ENCODE assay signal across 12 cellular contexts in the genomic region with DNA sequence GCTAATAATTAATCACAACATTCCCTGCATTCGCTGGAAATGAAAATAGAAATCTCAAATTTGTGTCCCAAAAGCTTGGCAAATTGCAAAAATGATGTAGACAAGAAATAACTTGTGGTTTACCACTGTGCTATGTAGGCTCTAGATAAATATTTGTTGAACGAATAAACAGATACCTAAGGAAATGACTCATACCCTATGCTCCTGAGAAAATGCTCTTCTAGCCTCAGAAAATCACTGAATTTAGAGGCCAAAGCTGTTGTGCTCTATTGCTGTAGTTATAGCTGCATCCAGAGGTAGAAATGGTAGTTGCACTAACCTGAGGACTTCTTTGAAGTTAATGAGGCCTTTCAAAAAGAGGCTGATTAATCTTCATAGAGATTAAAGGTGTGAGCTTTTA.
DNase-seq lines count a peak whose midpoint lies in the region; ATAC-seq and TF ChIP-seq lines count a peak whose summit lies in the region.
"Had no signal": no experiment of that assay in that cellular context is flagged by ENCODE, and none has a peak within 500 bp of the region (broad histone marks: within the 10 kb centered on the region; RNA-seq: fewer than 3 reads in every experiment).

No MANE protein-coding gene starts in this region.

- no peaks in the 10 kb centered on the region for H3K4me1 ChIP-seq in spleen
- H3K4me1 ChIP-seq: heart left ventricle had no signal

- H3K4me1 Mint-ChIP-seq in HFFc6 (ENCODE audit: low read depth): peaks cover 17% of the 10 kb centered on the region

- H3K27ac Mint-ChIP-seq in HFFc6: peak overlapping the region; percentile 49; the same call in 1 of the 2 replicates
- H3K27ac Mint-ChIP-seq: CD8-positive, alpha-beta T cell had no signal

- TF ChIP-seq CTCF in HFFc6 (IDR thresholded peaks at IDR 0.05) (peak; percentile 52; the same call in 1 of the 2 replicates), foreskin fibroblast (IDR thresholded peaks at IDR 0.05; ENCODE audit: low read depth, low read length) (peak; percentile 51), spleen (IDR thresholded peaks at IDR 0.05 in 8 of 11, conservative IDR thresholded peaks at IDR 0.05 in 3 of 11) (no peak)

- peak overlapping the region; percentile 46; the same call in 1 of the 2 replicates for H3K4me3 Mint-ChIP-seq in HFFc6
- H3K4me3 Mint-ChIP-seq: CD8-positive, alpha-beta T cell had no signal

- H3K36me3 Mint-ChIP-seq in HFFc6 (ENCODE audit: low read depth): no peaks in the 10 kb centered on the region
- H3K36me3 Mint-ChIP-seq: CD8-positive, alpha-beta T cell had no signal

- no peak for ATAC-seq in GM21423 (IDR thresholded peaks at IDR 0.05; ENCODE audit: unreplicated experiment)
- ATAC-seq: CD8-positive, alpha-beta T cell; heart left ventricle had no signal

- H3K36me3 ChIP-seq in spleen: no peaks in the 10 kb centered on the region
- H3K36me3 ChIP-seq: heart left ventricle had no signal

- TF ChIP-seq POLR2A in spleen (IDR thresholded peaks at IDR 0.05): no peak

- no peak overlapping the region for H3K27ac ChIP-seq in spleen

- intact Hi-C loops in spleen (cut with DNase I; ENCODE audit: low total_unique reads): no loop called here

- no peaks in the 10 kb centered on the region for H3K9me3 ChIP-seq in spleen
- H3K9me3 ChIP-seq: heart left ventricle had no signal

- in situ Hi-C loops in ACHN (cut with HindIII; ENCODE audit: low pct_ligation_motif_present, low pct_unique_long_range_greater_than_20kb, low sequenced_read_pairs): no loop called here

- 33 to 43% (median 41%) methylated on average over 2 of the region's 2 CpGs for WGBS in spleen, 5 donors

- H3K4me3 ChIP-seq in foreskin fibroblast (ENCODE audit: low read depth in 1 of 2, low read length in 2 of 2): no peak overlapping the region
- H3K4me3 ChIP-seq in spleen: no peak overlapping the region
- H3K4me3 ChIP-seq: heart left ventricle had no signal

- H3K27me3 Mint-ChIP-seq in HFFc6 (ENCODE audit: insufficient read depth): peaks cover 2% of the 10 kb centered on the region; the same call in 1 of the 2 replicates

- H3K9me3 Mint-ChIP-seq in HFFc6: no peaks in the 10 kb centered on the region
- H3K9me3 Mint-ChIP-seq: CD8-positive, alpha-beta T cell had no signal

- no peaks in the 10 kb centered on the region for H3K27me3 ChIP-seq in spleen (replicated peaks in 1 of 7)
- H3K27me3 ChIP-seq: heart left ventricle had no signal

- DNase-seq in ACHN: peak; percentile 84
- DNase-seq in HFFc6: peak; percentile 92
- DNase-seq in SW 1271 (lab: John Stamatoyannopoulos, UW): peak; percentile 55 to 98
- DNase-seq in foreskin fibroblast: peak; percentile 69 to 84
- DNase-seq in NOMO-1 treated with DMSO at 0.1 percent for 48 hours (lab: John Stamatoyannopoulos, UW; ENCODE audit: unreplicated experiment): no peak
- DNase-seq in spleen: no peak
- no peak for DNase-seq in activated CD8-positive, alpha-beta memory T cell treated with anti-CD3 and anti-CD28 coated beads for 24 hours
- DNase-seq: activated naive CD4-positive, alpha-beta T cell; CD8-positive, alpha-beta T cell; heart left ventricle; NCI-H1105 treated with DMSO at 0.1 percent for 48 hours had no signal

Comparison
In these comparisons a context has a peak if more than half of its experiments do, and no peak if none do; other contexts are left out.
1. DNase-seq: peak in ACHN (single experiment), HFFc6 (single experiment), SW 1271 (2 of 2) and foreskin fibroblast (2 of 2); none in NOMO-1 treated with DMSO at 0.1 percent for 48 hours (single experiment), spleen (single experiment) and activated CD8-positive, alpha-beta memory T cell treated with anti-CD3 and anti-CD28 coated beads for 24 hours (single experiment).
2. CTCF ChIP-seq: peak in HFFc6 (single experiment) and foreskin fibroblast (single experiment); none in spleen (0 of 11).